8 cellular contexts compared by ENCODE assay signal in genomic region chr9:121213136-121213806, GRCh38. TPM values are rescaled to one million over a fixed set of nuclear protein-coding genes. Genes with fewer than 3 reads are reported as not detected.
DNase-seq lines count a peak whose midpoint lies in the region; ATAC-seq and TF ChIP-seq lines count a peak whose summit lies in the region.

No MANE protein-coding gene starts in this region.

- H3K18ac ChIP-seq in neuronal stem cell (ENCODE audit: low read length), result no peak overlapping the region

- no peak overlapping the region for H2BK15ac ChIP-seq in neuronal stem cell (ENCODE audit: low read length)

- H3K36me3 Mint-ChIP-seq in activated T-helper 2 cell treated with anti-CD3 and anti-CD28 coated beads, Interferon-gamma antibody, Interleukin-2, Interleukin-4, amounts not matched to agents 10 μg/mL and 5 μg/mL and 100 μg/mL, durations not matched to agents 14 hours and 24 hours and 36 hours (ENCODE audit: low read depth), result no peaks in the 10 kb centered on the region
- no peaks in the 10 kb centered on the region for H3K36me3 Mint-ChIP-seq in stimulated activated naive CD8-positive, alpha-beta T cell treated with anti-CD3 and anti-CD28 coated beads, Interleukin-15, Interleukin-2, amounts not matched to agents 100 ng/mL and 50 ng/mL, for 24 hours (ENCODE audit: low read depth)

- H3K4me2 ChIP-seq in neuronal stem cell (ENCODE audit: insufficient read depth, low read length, poor library complexity, severe bottlenecking), result no peak overlapping the region

- no peak overlapping the region for H2AK5ac ChIP-seq in neuronal stem cell (ENCODE audit: low read depth, low read length)

- POLR2A ChIA-PET in GM10248 (lab: Yijun Ruan, JAX), result no interaction called here

- no peak overlapping the region for H2BK12ac ChIP-seq in neuronal stem cell (ENCODE audit: low read length)

- no peak overlapping the region for H3K23ac ChIP-seq in neuronal stem cell (ENCODE audit: low read depth, low read length, poor library complexity)

- intact Hi-C loops in activated T-helper 2 cell treated with anti-CD3 and anti-CD28 coated beads, Interferon-gamma antibody, Interleukin-2, Interleukin-4, amounts not matched to agents 10 μg/mL and 5 μg/mL and 100 μg/mL, durations not matched to agents 14 hours and 24 hours and 36 hours (cut with micrococcal nuclease), result loop anchor here (1.0 to 2.0 kb wide), 2 partner anchors 11 to 188 kb away; no protein-coding TSS in a partner anchor

- H4K8ac ChIP-seq in neuronal stem cell (ENCODE audit: low read depth, low read length), result no peak overlapping the region

- H3K4ac ChIP-seq in neuronal stem cell (ENCODE audit: low read length), result no peak overlapping the region

- peak; percentile 71 for DNase-seq in GM10248 (ENCODE audit: extremely low spot score)
- peak; percentile 81 for DNase-seq in RPMI7951 (ENCODE audit: low read depth)
- DNase-seq in activated T-helper 2 cell treated with anti-CD3 and anti-CD28 coated beads, Interferon-gamma antibody, Interleukin-2, Interleukin-4, amounts not matched to agents 10 μg/mL and 5 μg/mL and 100 μg/mL, durations not matched to agents 14 hours and 24 hours and 36 hours (ENCODE audit: low spot score), result peak; percentile 53
- DNase-seq in foreskin fibroblast, result peak; percentile 80 to 94
- peak; percentile 77 for DNase-seq in neuronal stem cell (ENCODE audit: low spot score)

- no peaks in the 10 kb centered on the region for H3K4me1 ChIP-seq in neuronal stem cell (ENCODE audit: control insufficient read depth in 2 of 2, insufficient read depth in 1 of 2, low read depth in 1 of 2, low read length in 2 of 2)

- peak; percentile 82 for TF ChIP-seq CTCF in GM10248 (IDR thresholded peaks at IDR 0.05; ENCODE audit: control extremely low read depth, extremely low read depth, low read depth, missing control alignments)
- peak; percentile 95 for TF ChIP-seq CTCF in LNCAP (IDR thresholded peaks at IDR 0.05)
- TF ChIP-seq CTCF in foreskin fibroblast (IDR thresholded peaks at IDR 0.05; ENCODE audit: low read depth, low read length), result peak; percentile 97

- H3K27ac ChIP-seq in neuronal stem cell (replicated peaks; ENCODE audit: low read length), result no peak overlapping the region

- no peak overlapping the region for H4K91ac ChIP-seq in neuronal stem cell (ENCODE audit: low read depth, low read length, poor library complexity)

- no peaks in the 10 kb centered on the region for H3K27me3 Mint-ChIP-seq in activated T-helper 2 cell treated with anti-CD3 and anti-CD28 coated beads, Interferon-gamma antibody, Interleukin-2, Interleukin-4, amounts not matched to agents 10 μg/mL and 5 μg/mL and 100 μg/mL, durations not matched to agents 14 hours and 24 hours and 36 hours (ENCODE audit: low read depth)
- no peaks in the 10 kb centered on the region for H3K27me3 Mint-ChIP-seq in stimulated activated naive CD8-positive, alpha-beta T cell treated with anti-CD3 and anti-CD28 coated beads, Interleukin-15, Interleukin-2, amounts not matched to agents 100 ng/mL and 50 ng/mL, for 24 hours

- ATAC-seq in GM19452 (IDR thresholded peaks at IDR 0.05; ENCODE audit: unreplicated experiment), result no peak

- H2BK120ac ChIP-seq in neuronal stem cell (ENCODE audit: low read depth, low read length), result no peak overlapping the region

- H3K9me3 ChIP-seq in neuronal stem cell (replicated peaks in 1 of 2; ENCODE audit: control insufficient read depth in 2 of 2, insufficient read depth in 1 of 2, low read depth in 1 of 2, low read length in 2 of 2), result no peaks in the 10 kb centered on the region

- no peak overlapping the region for H3K4me3 ChIP-seq in foreskin fibroblast (ENCODE audit: low read depth in 1 of 2, low read length in 2 of 2)
- no peak overlapping the region for H3K4me3 ChIP-seq in neuronal stem cell (ENCODE audit: low read length in 2 of 2)

- H3K4me3 Mint-ChIP-seq in activated T-helper 2 cell treated with anti-CD3 and anti-CD28 coated beads, Interferon-gamma antibody, Interleukin-2, Interleukin-4, amounts not matched to agents 10 μg/mL and 5 μg/mL and 100 μg/mL, durations not matched to agents 14 hours and 24 hours and 36 hours (ENCODE audit: low read depth), result no peak overlapping the region
- no peak overlapping the region for H3K4me3 Mint-ChIP-seq in stimulated activated naive CD8-positive, alpha-beta T cell treated with anti-CD3 and anti-CD28 coated beads, Interleukin-15, Interleukin-2, amounts not matched to agents 100 ng/mL and 50 ng/mL, for 24 hours

- H3K9ac ChIP-seq in neuronal stem cell (ENCODE audit: low read depth, low read length, poor library complexity), result no peak overlapping the region

- H3K4me1 Mint-ChIP-seq in activated T-helper 2 cell treated with anti-CD3 and anti-CD28 coated beads, Interferon-gamma antibody, Interleukin-2, Interleukin-4, amounts not matched to agents 10 μg/mL and 5 μg/mL and 100 μg/mL, durations not matched to agents 14 hours and 24 hours and 36 hours (ENCODE audit: low read depth), result peaks cover 17% of the 10 kb centered on the region
- peaks cover 15% of the 10 kb centered on the region for H3K4me1 Mint-ChIP-seq in stimulated activated naive CD8-positive, alpha-beta T cell treated with anti-CD3 and anti-CD28 coated beads, Interleukin-15, Interleukin-2, amounts not matched to agents 100 ng/mL and 50 ng/mL, for 24 hours (ENCODE audit: low read depth)

- H2AFZ ChIP-seq in neuronal stem cell (ENCODE audit: low read length), result peak overlapping the region; percentile 87

- H3K79me1 ChIP-seq in neuronal stem cell (ENCODE audit: low read depth, low read length), result no peaks in the 10 kb centered on the region

- no peak overlapping the region for H3K14ac ChIP-seq in neuronal stem cell (ENCODE audit: low read length)

- no peaks in the 10 kb centered on the region for H3K9me3 Mint-ChIP-seq in activated T-helper 2 cell treated with anti-CD3 and anti-CD28 coated beads, Interferon-gamma antibody, Interleukin-2, Interleukin-4, amounts not matched to agents 10 μg/mL and 5 μg/mL and 100 μg/mL, durations not matched to agents 14 hours and 24 hours and 36 hours
- H3K9me3 Mint-ChIP-seq in stimulated activated naive CD8-positive, alpha-beta T cell treated with anti-CD3 and anti-CD28 coated beads, Interleukin-15, Interleukin-2, amounts not matched to agents 100 ng/mL and 50 ng/mL, for 24 hours, result no peaks in the 10 kb centered on the region

- CTCF ChIA-PET in GM10248 (lab: Yijun Ruan, JAX), result interaction anchor here (0.7 to 6.5 kb wide), 48 partner anchors 8 to 284 kb away, joined by 3 to 66 read pairs (median 4); partner anchors contain the start of genes GSN and RAB14

- no peaks in the 10 kb centered on the region for H3K36me3 ChIP-seq in neuronal stem cell (replicated peaks in 1 of 2; ENCODE audit: control insufficient read depth in 2 of 2, insufficient read depth in 2 of 2, low read length in 2 of 2)

- no peak overlapping the region for H2BK5ac ChIP-seq in neuronal stem cell (ENCODE audit: low read length)

- H3K27me3 ChIP-seq in neuronal stem cell (ENCODE audit: control insufficient read depth in 3 of 3, insufficient read depth in 3 of 3, low read depth in 1 of 3, low read length in 3 of 3), result no peaks in the 10 kb centered on the region

- WGBS in neuronal stem cell (ENCODE audit: extremely low coverage in 2 of 2, insufficient read length in 2 of 2, insufficient replicate concordance in 1 of 2), 2 donors, result no CpG with 5 or more reads among the region's 9 CpGs

- peak overlapping the region; percentile 40 for H3K27ac Mint-ChIP-seq in activated T-helper 2 cell treated with anti-CD3 and anti-CD28 coated beads, Interferon-gamma antibody, Interleukin-2, Interleukin-4, amounts not matched to agents 10 μg/mL and 5 μg/mL and 100 μg/mL, durations not matched to agents 14 hours and 24 hours and 36 hours
- H3K27ac Mint-ChIP-seq in stimulated activated naive CD8-positive, alpha-beta T cell treated with anti-CD3 and anti-CD28 coated beads, Interleukin-15, Interleukin-2, amounts not matched to agents 100 ng/mL and 50 ng/mL, for 24 hours, result peak overlapping the region; percentile 32

RNA-seq across cellular contexts. Expression of gene RAB14, which starts 11.6 kb away (rescaled TPM):
- total RNA-seq in RPMI7951 (2014; rRNA removed; shearing (Covaris generic)), result 25.1 and 34.5 TPM in 2 replicates
- 62.0 and 63.2 TPM in 2 replicates for total RNA-seq in activated T-helper 2 cell treated with anti-CD3 and anti-CD28 coated beads, Interferon-gamma antibody, Interleukin-2, Interleukin-4, amounts not matched to agents 10 μg/mL and 5 μg/mL and 100 μg/mL, durations not matched to agents 14 hours and 24 hours and 36 hours
- 29.6 TPM for polyA plus RNA-seq in neuronal stem cell (2013, experiment 1 of 2)
- polyA plus RNA-seq in neuronal stem cell (2013, experiment 2 of 2), result 31.0 TPM

RNA-seq across cellular contexts. Expression of gene GSN, which starts 54.7 kb away (rescaled TPM):
- 229 and 317 TPM in 2 replicates for total RNA-seq in RPMI7951 (2014; rRNA removed; shearing (Covaris generic))
- total RNA-seq in activated T-helper 2 cell treated with anti-CD3 and anti-CD28 coated beads, Interferon-gamma antibody, Interleukin-2, Interleukin-4, amounts not matched to agents 10 μg/mL and 5 μg/mL and 100 μg/mL, durations not matched to agents 14 hours and 24 hours and 36 hours, result 1.1 and 1.9 TPM in 2 replicates
- 29.4 TPM for polyA plus RNA-seq in neuronal stem cell (2013, experiment 1 of 2)
- polyA plus RNA-seq in neuronal stem cell (2013, experiment 2 of 2), result 28.1 TPM

Comparison
In these comparisons a context has a peak if more than half of its experiments do, and no peak if none do; other contexts are left out.
1. RNA of gene GSN, which starts 54.7 kb away (total RNA-seq): 229 to 317 TPM in RPMI7951; 1.1 to 1.9 TPM in activated T-helper 2 cell treated with anti-CD3 and anti-CD28 coated beads, Interferon-gamma antibody, Interleukin-2, Interleukin-4, amounts not matched to agents 10 μg/mL and 5 μg/mL and 100 μg/mL, durations not matched to agents 14 hours and 24 hours and 36 hours; every median in the first group is over 10 times any median in the second.
2. Peak in every context shown above with its lines, with median percentiles within 50 percentile points of each other: DNase-seq and CTCF ChIP-seq.